Comparison of ENCODE assay signal across 8 cellular contexts in genomic region chr14:99191663-99192621, GRCh38.
DNase-seq lines count a peak whose midpoint lies in the region; ATAC-seq and TF ChIP-seq lines count a peak whose summit lies in the region.

No MANE protein-coding gene starts in this region.

- no peaks in the 10 kb centered on the region for H3K9me3 ChIP-seq in thoracic aorta

- H3K36me3 ChIP-seq in brain microvascular endothelial cell (replicated peaks) (no peaks in the 10 kb centered on the region), thoracic aorta (no peaks in the 10 kb centered on the region)

- H3K27me3 ChIP-seq in brain microvascular endothelial cell (replicated peaks) = no peaks in the 10 kb centered on the region
- no peaks in the 10 kb centered on the region for H3K27me3 ChIP-seq in thoracic aorta (replicated peaks; ENCODE audit: insufficient read depth)

- H3K4me3 ChIP-seq in brain microvascular endothelial cell (ENCODE audit: low read depth, low read length) (peak overlapping the region; percentile 29), thoracic aorta (peak overlapping the region; percentile 50)

- peaks cover 7 to 17% of the 10 kb centered on the region in 2 donors for H3K4me1 ChIP-seq in thoracic aorta (ENCODE audit: control insufficient read depth in 1 of 2, low read depth in 2 of 2)

- ATAC-seq in thoracic aorta (ENCODE audit: insufficient number of reproducible peaks, low FRiP score, low read depth) (peak; percentile 82), GM21576 (IDR thresholded peaks at IDR 0.05; ENCODE audit: unreplicated experiment) (no peak), HG02678 (IDR thresholded peaks at IDR 0.05; ENCODE audit: unreplicated experiment) (no peak)

- TF ChIP-seq CTCF in brain microvascular endothelial cell (IDR thresholded peaks at IDR 0.05; ENCODE audit: low read depth, low read length, missing control alignments) (no peak), thoracic aorta (IDR thresholded peaks at IDR 0.05) (no peak)

- H3K27ac ChIP-seq in brain microvascular endothelial cell = no peak overlapping the region
- no peak overlapping the region for H3K27ac ChIP-seq in thoracic aorta

- DNase-seq in DMS 273 (lab: John Stamatoyannopoulos, UW; ENCODE audit: unreplicated experiment) (peak; percentile 84), NCI-H446 (lab: John Stamatoyannopoulos, UW) (peak; percentile 77 to 88), brain microvascular endothelial cell (peak; percentile 53), left kidney (ENCODE audit: low read depth, low spot score) (peak; percentile 69), thoracic aorta (ENCODE audit: low spot score) (no peak), iPS-NIHi11 (ENCODE audit: low spot score) (no peak)

- in situ Hi-C loops in brain microvascular endothelial cell (cut with HindIII; ENCODE audit: low pct_ligation_motif_present, low sequenced_read_pairs) = no loop called here

Comparison
In these comparisons a context has a peak if more than half of its experiments do, and no peak if none do; other contexts are left out.
1. DNase-seq: peak in DMS 273 (single experiment), NCI-H446 (2 of 2), brain microvascular endothelial cell (single experiment) and left kidney (single experiment); none in thoracic aorta (single experiment) and iPS-NIHi11 (single experiment).